In genomic region chr4:152063301-152064235, GRCh38 we compare ENCODE assay signal across 10 cellular contexts.
A peak's percentile ranks its signal among the peaks of the same experiment; 100 is the strongest.
DNase-seq lines count a peak whose midpoint lies in the region; ATAC-seq, FAIRE-seq and TF ChIP-seq lines count a peak whose summit lies in the region.
"Had no signal": no experiment of that assay in that cellular context is flagged by ENCODE, and none has a peak within 500 bp of the region (broad histone marks: within the 10 kb centered on the region; RNA-seq: fewer than 3 reads in every experiment).

No MANE protein-coding gene starts in this region.

- CTCF ChIA-PET in Calu3 (lab: Charles Lee) = no interaction called here

- H3F3A ChIP-seq in neural progenitor cell (ENCODE audit: low read depth) = no peaks in the 10 kb centered on the region

- peaks cover 21% of the 10 kb centered on the region for H3K36me3 ChIP-seq in BLaER1
- no peaks in the 10 kb centered on the region for H3K36me3 ChIP-seq in neural progenitor cell

- H3K27ac Mint-ChIP-seq in neural progenitor cell = no peak overlapping the region
- H3K27ac Mint-ChIP-seq in Calu3 (ENCODE audit: unreplicated experiment) = no peak overlapping the region

- ATAC-seq in GM18511 (IDR thresholded peaks at IDR 0.05; ENCODE audit: unreplicated experiment) = no peak

- no peak overlapping the region for H2AFZ ChIP-seq in neural progenitor cell (replicated peaks)

- TF ChIP-seq CTCF in neural progenitor cell (IDR thresholded peaks at IDR 0.05) (no peak), Calu3 (IDR thresholded peaks at IDR 0.05; ENCODE audit: unreplicated experiment) (no peak)

- H3K4me3 Mint-ChIP-seq in neural progenitor cell = no peak overlapping the region
- H3K4me3 Mint-ChIP-seq in Calu3 (ENCODE audit: low read depth, unreplicated experiment) = no peak overlapping the region

- H3K4me1 ChIP-seq in BLaER1 = peaks cover 57% of the 10 kb centered on the region
- H3K4me1 ChIP-seq in neural progenitor cell = no peaks in the 10 kb centered on the region

- DNase-seq in NCI-H1092 (lab: John Stamatoyannopoulos, UW) (peak; percentile 46), T-helper 22 cell (ENCODE audit: low read depth) (peak; percentile 22), head of caudate nucleus (peak; percentile 5 to 78 (median 46)), neural progenitor cell (ENCODE audit: low spot score) (no peak), H54 (ENCODE audit: insufficient read length, low spot score) (no peak), Calu3 (no peak)
- DNase-seq: foreskin melanocyte had no signal

- H3K79me2 ChIP-seq in neural progenitor cell (ENCODE audit: low read depth) = no peaks in the 10 kb centered on the region

- intact Hi-C loops in head of caudate nucleus (cut with DNase I) = no loop called here
- intact Hi-C loops in Calu3 (cut with micrococcal nuclease; ENCODE audit: unreplicated experiment) = no loop called here

- H3K36me3 Mint-ChIP-seq in neural progenitor cell (no peaks in the 10 kb centered on the region), Calu3 (ENCODE audit: insufficient read depth, unreplicated experiment) (no peaks in the 10 kb centered on the region)

- H3K27me3 ChIP-seq in BLaER1 (no peaks in the 10 kb centered on the region), neural progenitor cell (no peaks in the 10 kb centered on the region)

- H3K9me3 Mint-ChIP-seq in neural progenitor cell (no peaks in the 10 kb centered on the region), Calu3 (ENCODE audit: low read depth, unreplicated experiment) (no peaks in the 10 kb centered on the region)

- no peaks in the 10 kb centered on the region for H3K4me1 Mint-ChIP-seq in neural progenitor cell
- no peaks in the 10 kb centered on the region for H3K4me1 Mint-ChIP-seq in Calu3 (ENCODE audit: low read depth, unreplicated experiment)

- 0 out of 2 replicates have a peak overlapping the region, but pooled peaks have one; percentile 65 for H3K4me2 ChIP-seq in BLaER1
- H3K4me2 ChIP-seq in neural progenitor cell = no peak overlapping the region
- H3K4me2 ChIP-seq: smooth muscle cell had no signal

- H3K4me3 ChIP-seq in BLaER1 (no peak overlapping the region), neural progenitor cell (no peak overlapping the region)
- H3K4me3 ChIP-seq: smooth muscle cell had no signal

- peaks cover 38% of the 10 kb centered on the region for H3K9me3 ChIP-seq in BLaER1
- no peaks in the 10 kb centered on the region for H3K9me3 ChIP-seq in neural progenitor cell (ENCODE audit: low read depth)

- TF ChIP-seq POLR2A in H54 (IDR thresholded peaks at IDR 0.05; ENCODE audit: low read depth, low read length) = no peak

- H3K27ac ChIP-seq in BLaER1 (no peak overlapping the region), neural progenitor cell (no peak overlapping the region)

- H3K27me3 Mint-ChIP-seq in neural progenitor cell (ENCODE audit: insufficient read depth, low read depth) (peaks cover 2% of the 10 kb centered on the region), Calu3 (ENCODE audit: unreplicated experiment) (peaks cover 46% of the 10 kb centered on the region)

- BruUV-seq in Calu3 (replicated peaks; lab: Mats Ljungman, UMichigan) = no TSS peak

- H3K9ac ChIP-seq in BLaER1 = no peak overlapping the region
- H3K9ac ChIP-seq in neural progenitor cell = no peak overlapping the region

- no peaks in the 10 kb centered on the region for H4K20me1 ChIP-seq in BLaER1
- no peaks in the 10 kb centered on the region for H4K20me1 ChIP-seq in neural progenitor cell (ENCODE audit: low read depth)

- no peak for FAIRE-seq in H54 (lab: Jason Lieb, UNC)

Comparison
In these comparisons a context has a peak if more than half of its experiments do, and no peak if none do; other contexts are left out.
1. DNase-seq: peak in NCI-H1092 (single experiment), T-helper 22 cell (single experiment) and head of caudate nucleus (42 of 42); none in neural progenitor cell (single experiment), H54 (single experiment) and Calu3 (single experiment).